In genomic region chr3:70090322-70090913, GRCh38 we compare ENCODE assay signal across 8 cellular contexts.
DNase-seq lines count a peak whose midpoint lies in the region; ATAC-seq and TF ChIP-seq lines count a peak whose summit lies in the region.

No MANE protein-coding gene starts in this region.

- no peaks in the 10 kb centered on the region for H3K9me3 Mint-ChIP-seq in progenitor cell of endocrine pancreas (ENCODE audit: low read depth)

- H3K36me3 Mint-ChIP-seq in progenitor cell of endocrine pancreas (ENCODE audit: insufficient read depth) = no peaks in the 10 kb centered on the region

- peaks cover 51% of the 10 kb centered on the region for H3K27me3 Mint-ChIP-seq in progenitor cell of endocrine pancreas

- peak; percentile 77 for TF ChIP-seq CTCF in progenitor cell of endocrine pancreas (IDR thresholded peaks at IDR 0.05; ENCODE audit: unreplicated experiment)

- H3K4me3 Mint-ChIP-seq in progenitor cell of endocrine pancreas (ENCODE audit: low read depth) = no peak overlapping the region

- H3K27ac Mint-ChIP-seq in progenitor cell of endocrine pancreas = no peak overlapping the region

- peak; percentile 25 for DNase-seq in NCI-H748 (lab: John Stamatoyannopoulos, UW; ENCODE audit: unreplicated experiment)
- DNase-seq in NCI-H748 treated with DMSO at 0.1 percent for 48 hours (lab: John Stamatoyannopoulos, UW) = no peak
- peak; percentile 53 to 60 for DNase-seq in Kasumi-1 (lab: John Stamatoyannopoulos, UW)
- DNase-seq in dermis blood vessel endothelial cell = peak; percentile 52
- DNase-seq in progenitor cell of endocrine pancreas (ENCODE audit: low spot score, unreplicated experiment) = no peak
- DNase-seq in foreskin melanocyte = no peak
- DNase-seq in activated naive CD4-positive, alpha-beta T cell treated with Interleukin-2 at 50 U/mL for 16 hours = no peak

- ATAC-seq in HG02970 (IDR thresholded peaks at IDR 0.05; ENCODE audit: low FRiP score, unreplicated experiment) = no peak

- H3K4me1 Mint-ChIP-seq in progenitor cell of endocrine pancreas (ENCODE audit: low read depth) = peaks cover 3% of the 10 kb centered on the region

Comparison
In these comparisons a context has a peak if more than half of its experiments do, and no peak if none do; other contexts are left out.
1. DNase-seq: peak in NCI-H748 (single experiment), Kasumi-1 (2 of 2) and dermis blood vessel endothelial cell (single experiment); none in NCI-H748 treated with DMSO at 0.1 percent for 48 hours (single experiment), progenitor cell of endocrine pancreas (single experiment), foreskin melanocyte (single experiment) and activated naive CD4-positive, alpha-beta T cell treated with Interleukin-2 at 50 U/mL for 16 hours (single experiment).